8 cellular contexts compared by ENCODE assay signal in the genomic region with DNA sequence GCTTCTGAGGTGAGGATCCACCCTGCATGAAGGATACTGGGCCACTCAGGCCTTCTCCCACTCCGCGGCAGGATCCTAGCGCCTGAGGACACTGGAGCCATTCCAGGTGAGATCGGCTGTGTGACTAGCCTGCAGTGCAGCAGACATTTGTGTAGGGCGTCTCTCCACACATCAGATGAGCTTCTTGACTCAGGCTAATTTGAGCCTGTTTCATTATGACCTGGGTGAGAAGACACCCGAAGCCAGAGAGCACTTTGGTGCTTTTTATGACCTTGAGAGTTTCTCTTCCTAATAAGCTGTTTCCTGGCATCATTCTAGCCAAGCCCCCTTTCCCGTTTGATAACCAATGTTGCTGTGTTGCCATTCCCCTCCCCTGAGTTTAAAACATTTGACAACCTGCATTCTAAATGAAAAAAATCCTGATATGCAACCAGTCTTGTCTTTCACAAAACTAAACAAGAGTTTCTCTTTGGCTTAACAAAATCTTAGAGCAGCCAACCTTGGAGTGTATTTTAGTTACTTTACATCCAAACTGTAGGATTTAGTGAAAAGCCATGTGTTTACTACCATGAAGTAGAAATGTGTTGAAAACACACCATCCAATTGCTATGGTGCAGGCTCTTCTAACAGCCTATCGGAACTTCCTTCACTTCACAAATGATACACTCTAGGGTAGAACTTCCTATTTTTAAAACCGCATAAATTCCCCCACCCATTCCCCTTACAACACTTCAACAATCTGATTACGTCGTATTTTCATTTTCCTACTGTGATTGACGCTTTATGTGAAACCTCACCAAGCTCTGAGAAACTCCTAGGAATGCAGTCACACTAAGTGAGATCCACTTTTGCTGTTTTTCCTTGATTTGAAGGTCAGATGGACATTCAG.
DNase-seq lines count a peak whose midpoint lies in the region; ATAC-seq and TF ChIP-seq lines count a peak whose summit lies in the region.

No MANE protein-coding gene starts in this region.

- peaks cover 27% of the 10 kb centered on the region for H3K4me1 Mint-ChIP-seq in Caco-2 (ENCODE audit: low read depth, unreplicated experiment)

- ATAC-seq in GM18519 (IDR thresholded peaks at IDR 0.05; ENCODE audit: low FRiP score, unreplicated experiment) (peak; percentile 77), GM21717 (IDR thresholded peaks at IDR 0.05; ENCODE audit: unreplicated experiment) (peak; percentile 83)

- CTCF ChIA-PET in Caco-2 (lab: Charles Lee): no interaction called here

- no peaks in the 10 kb centered on the region for H3K27me3 ChIP-seq in Caco-2 (replicated peaks; ENCODE audit: control insufficient read depth, insufficient read depth, low read length)

- H3K9me3 Mint-ChIP-seq in Caco-2 (ENCODE audit: unreplicated experiment): peaks cover 5% of the 10 kb centered on the region

- no peaks in the 10 kb centered on the region for H3K9me3 ChIP-seq in Caco-2

- no TSS peak for BruUV-seq in Caco-2 (replicated peaks; lab: Mats Ljungman, UMichigan)

- no peak for TF ChIP-seq CTCF in Caco-2 (IDR thresholded peaks at IDR 0.05; ENCODE audit: insufficient read depth in 1 of 2, low read depth in 1 of 2, low read length in 1 of 2, severe bottlenecking in 1 of 2, unreplicated experiment in 1 of 2)

- POLR2A ChIA-PET in Caco-2 (lab: Charles Lee): no interaction called here

- H3K4me3 Mint-ChIP-seq in Caco-2 (ENCODE audit: unreplicated experiment): no peak overlapping the region

- H3K27ac Mint-ChIP-seq in Caco-2 (ENCODE audit: unreplicated experiment): no peak overlapping the region

- no peaks in the 10 kb centered on the region for H3K36me3 Mint-ChIP-seq in Caco-2 (ENCODE audit: insufficient read depth, unreplicated experiment)

- no peaks in the 10 kb centered on the region for H3K4me1 ChIP-seq in Caco-2

- no peak overlapping the region for H3K4me3 ChIP-seq in Caco-2 (ENCODE audit: low read depth, low read length)

- no peaks in the 10 kb centered on the region for H3K36me3 ChIP-seq in Caco-2 (ENCODE audit: control insufficient read depth, insufficient read depth, low read length)

- intact Hi-C loops in Caco-2 (cut with micrococcal nuclease; ENCODE audit: unreplicated experiment): no loop called here
- intact Hi-C loops in head of caudate nucleus (cut with DNase I): no loop called here

- H3K27me3 Mint-ChIP-seq in Caco-2 (ENCODE audit: insufficient read depth, unreplicated experiment): no peaks in the 10 kb centered on the region

- DNase-seq in Kasumi-1 (lab: John Stamatoyannopoulos, UW) (peak; percentile 91 to 94), islet precursor cell (peak; percentile 45), Caco-2 (no peak), head of caudate nucleus (no peak), SW480 (ENCODE audit: low spot score) (no peak), mucosa of gallbladder (ENCODE audit: low spot score) (no peak)

Comparison
In these comparisons a context has a peak if more than half of its experiments do, and no peak if none do; other contexts are left out.
1. DNase-seq: peak in Kasumi-1 (2 of 2) and islet precursor cell (single experiment); none in Caco-2 (0 of 2), head of caudate nucleus (0 of 42), SW480 (single experiment) and mucosa of gallbladder (single experiment).